In genomic region chr5:129042306-129042705, GRCh38 we compare ENCODE assay signal across 31 cellular contexts.
"Had no signal": no experiment of that assay in that cellular context is flagged by ENCODE, and none has a peak within 500 bp of the region (broad histone marks: within the 10 kb centered on the region; RNA-seq: fewer than 3 reads in every experiment).

No MANE protein-coding gene starts in this region.

- ATAC-seq: naive thymus-derived CD4-positive, alpha-beta T cell; naive thymus-derived CD8-positive, alpha-beta T cell; natural killer cell; natural killer cell treated with Interleukin-12 subunit alpha and Interleukin-12 subunit beta and Interleukin-15 and Interleukin-18, amount 100 ng/mL, for 72 hours; pancreas; psoas muscle; right cardiac atrium; right lobe of liver; sciatic nerve had no signal

- H3K9me3 ChIP-seq: neutrophil, ovary, pancreas, prostate gland, right lobe of liver had no signal

- H2AFZ ChIP-seq: neural progenitor cell, parathyroid adenoma had no signal

- H3K4me3 ChIP-seq: neural progenitor cell, ovary, pancreas, prostate gland, psoas muscle, right atrium auricular region, right lobe of liver, sigmoid colon, skin epidermis, smooth muscle cell, spleen had no signal

- H3K4me3 Mint-ChIP-seq: naive thymus-derived CD4-positive, alpha-beta T cell; naive thymus-derived CD8-positive, alpha-beta T cell; natural killer cell; natural killer cell treated with Interleukin-12 subunit alpha and Interleukin-12 subunit beta and Interleukin-15 and Interleukin-18, amount 100 ng/mL, for 72 hours; nephron progenitor cell; neural crest cell; neural progenitor cell had no signal

- DNase-seq: naive thymus-derived CD4-positive, alpha-beta T cell; naive thymus-derived CD8-positive, alpha-beta T cell; natural killer cell; nephron progenitor cell; nucleus accumbens; occipital lobe; ovary; pancreas; posterior cingulate gyrus; psoas muscle; retina; right cardiac atrium; right lobe of liver; sigmoid colon; small intestine; spleen; stimulated activated CD4-positive, alpha-beta T cell treated with anti-CD3 and anti-CD28 coated beads, Interleukin-12 subunit alpha, Interleukin-12 subunit beta, amount 100 ng/mL, for 4 hours; stimulated activated CD4-positive, alpha-beta T cell treated with anti-CD3 and anti-CD28 coated beads, Interleukin-15, amount 100 ng/mL, for 24 hours; stimulated activated CD4-positive, alpha-beta T cell treated with anti-CD3 and anti-CD28 coated beads, Interleukin-1b, Interleukin-23, amount 100 ng/mL, for 48 hours; stimulated activated CD4-positive, alpha-beta T cell treated with anti-CD3 and anti-CD28 coated beads, Interleukin-2, amount 100 ng/mL, for 24 hours had no signal

- H3K36me3 ChIP-seq: neural progenitor cell, neutrophil, ovary, pancreas, prostate gland, right atrium auricular region, right lobe of liver, sigmoid colon, spleen had no signal

- H3K27ac ChIP-seq: neural progenitor cell, neutrophil, ovary, pancreas, parathyroid adenoma, prostate gland, psoas muscle, right atrium auricular region, right lobe of liver, sigmoid colon, skin epidermis, spleen had no signal

- H3K4me2 ChIP-seq: neural progenitor cell, smooth muscle cell had no signal

- H3K27me3 ChIP-seq: neural progenitor cell, neutrophil, ovary, pancreas, right atrium auricular region, right lobe of liver, sigmoid colon, spleen had no signal

- H3K36me3 Mint-ChIP-seq: neural progenitor cell had no signal

- FAIRE-seq: pancreas, small intestine had no signal

- H3K4me1 ChIP-seq: neural progenitor cell, pancreas, parathyroid adenoma, prostate gland, psoas muscle, right atrium auricular region, right lobe of liver, spleen had no signal

- H3K4me1 Mint-ChIP-seq: naive thymus-derived CD4-positive, alpha-beta T cell; naive thymus-derived CD8-positive, alpha-beta T cell; natural killer cell; neural crest cell; neural progenitor cell had no signal

- H3K27me3 Mint-ChIP-seq: progenitor cell of endocrine pancreas had no signal

- H3K27ac Mint-ChIP-seq: naive thymus-derived CD4-positive, alpha-beta T cell; naive thymus-derived CD8-positive, alpha-beta T cell; natural killer cell; natural killer cell treated with Interleukin-12 subunit alpha and Interleukin-12 subunit beta and Interleukin-15 and Interleukin-18, amount 100 ng/mL, for 72 hours; neural progenitor cell; progenitor cell of endocrine pancreas had no signal

- H3K79me2 ChIP-seq: parathyroid adenoma had no signal

- H3K9ac ChIP-seq: neural progenitor cell, parathyroid adenoma had no signal
